Comparison of ENCODE assay signal across 12 cellular contexts in the genomic region with DNA sequence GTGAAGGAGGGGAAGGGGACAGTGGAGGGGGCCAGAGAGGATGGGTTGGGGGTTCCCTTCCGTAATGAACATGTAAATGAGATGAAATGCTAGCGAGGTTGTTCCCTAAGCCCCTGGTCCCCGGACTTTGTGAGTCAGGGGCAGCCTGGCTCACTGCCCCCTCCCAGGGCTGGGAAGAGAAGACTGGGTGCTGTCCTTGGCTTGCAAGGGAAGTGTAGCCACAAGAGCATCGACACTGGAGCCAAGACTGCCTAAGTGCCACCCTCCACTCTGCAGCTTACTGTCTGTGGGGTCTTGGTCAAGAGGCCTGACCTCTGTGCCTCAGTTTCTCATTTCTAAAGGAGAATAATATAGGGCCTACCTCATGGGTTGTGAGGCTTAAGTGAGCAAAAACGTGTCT. TPM values are rescaled to one million over a fixed set of nuclear protein-coding genes. Genes with fewer than 3 reads are reported as not detected.
DNase-seq lines count a peak whose midpoint lies in the region; ATAC-seq, FAIRE-seq and TF ChIP-seq lines count a peak whose summit lies in the region.
"Had no signal": no experiment of that assay in that cellular context is flagged by ENCODE, and none has a peak within 500 bp of the region (broad histone marks: within the 10 kb centered on the region; RNA-seq: fewer than 3 reads in every experiment).

No MANE protein-coding gene starts in this region.

- H2AFZ ChIP-seq in endothelial cell of umbilical vein (ENCODE audit: low read depth, low read length): no peak overlapping the region

- BruUV-seq in endothelial cell of umbilical vein (replicated peaks; lab: Mats Ljungman, UMichigan): TSS peak; percentile 6

- WGBS in urinary bladder: 35% methylated on average over 5 of the region's 5 CpGs

- POLR2A ChIA-PET in endothelial cell of umbilical vein (lab: Charles Lee): no interaction called here
- POLR2A ChIA-PET in naive thymus-derived CD4-positive, alpha-beta T cell (lab: Charles Lee): no interaction called here
- POLR2A ChIA-PET in HEK293T (lab: Yijun Ruan, JAX): no interaction called here

- TF ChIP-seq POLR2A in endothelial cell of umbilical vein (IDR thresholded peaks at IDR 0.05; ENCODE audit: low read depth, low read length): no peak

- intact Hi-C loops in cardiac septum (cut with DNase I): loop anchor here (2.0 to 5.0 kb wide), 2 partner anchors 27 to 167 kb away; a partner anchor contains a TSS
- intact Hi-C loops in endothelial cell of umbilical vein (cut with micrococcal nuclease): loop anchor here (5.0 to 10.0 kb wide), 3 partner anchors 152 to 389 kb away; a partner anchor contains a TSS
- intact Hi-C loops in naive thymus-derived CD4-positive, alpha-beta T cell (cut with micrococcal nuclease): no loop called here

- H3K36me3 ChIP-seq in right atrium auricular region: no peaks in the 10 kb centered on the region
- no peaks in the 10 kb centered on the region for H3K36me3 ChIP-seq in endothelial cell of umbilical vein (ENCODE audit: control insufficient read depth in 2 of 2, extremely low read depth in 1 of 2, insufficient read depth in 2 of 2, low read length in 2 of 2)
- no peaks in the 10 kb centered on the region for H3K36me3 ChIP-seq in naive thymus-derived CD4-positive, alpha-beta T cell (ENCODE audit: control insufficient read depth in 2 of 3, insufficient read depth in 3 of 3, low read length in 3 of 3)
- no peaks in the 10 kb centered on the region for H3K36me3 ChIP-seq in urinary bladder (ENCODE audit: insufficient read depth)

- peak overlapping the region in 8 of 10 donors; percentile 27 to 73 (median 52) for H3K4me3 Mint-ChIP-seq in naive thymus-derived CD4-positive, alpha-beta T cell

- CTCF ChIA-PET in endothelial cell of umbilical vein (lab: Charles Lee): interaction anchor here (1.3 to 8.0 kb wide), 3 partner anchors 16 to 31 kb away, joined by 3 to 312 read pairs (median 20); a partner anchor contains a TSS
- CTCF ChIA-PET in naive thymus-derived CD4-positive, alpha-beta T cell (lab: Charles Lee): no interaction called here
- CTCF ChIA-PET in HEK293T (lab: Yijun Ruan, JAX): interaction anchor here (0.7 to 1.4 kb wide), 5 partner anchors 16 to 205 kb away, joined by 3 to 7 read pairs (median 4); no protein-coding TSS in a partner anchor

- H3K4me1 Mint-ChIP-seq in naive thymus-derived CD4-positive, alpha-beta T cell: peaks cover 18 to 41% (median 25%) of the 10 kb centered on the region in 7 donors

- ATAC-seq in naive thymus-derived CD4-positive, alpha-beta T cell: no peak
- no peak for ATAC-seq in HG03039 (IDR thresholded peaks at IDR 0.05; ENCODE audit: unreplicated experiment)

- TF ChIP-seq CTCF in right atrium auricular region (IDR thresholded peaks at IDR 0.05) (no peak), endothelial cell of umbilical vein (IDR thresholded peaks at IDR 0.05; ENCODE audit: extremely low read depth in 1 of 2, insufficient read depth in 1 of 2, low read depth in 1 of 2, low read length in 2 of 2) (no peak)

- H3K27ac ChIP-seq in right atrium auricular region: peak overlapping the region; percentile 85 to 90
- peak overlapping the region; percentile 95 for H3K27ac ChIP-seq in endothelial cell of umbilical vein (ENCODE audit: insufficient read depth, low read depth, low read length)
- no peak overlapping the region for H3K27ac ChIP-seq in naive thymus-derived CD4-positive, alpha-beta T cell (ENCODE audit: low read depth, low read length)
- peak overlapping the region; percentile 65 for H3K27ac ChIP-seq in urinary bladder (ENCODE audit: low read depth)

- H3K27me3 ChIP-seq in right atrium auricular region (no peaks in the 10 kb centered on the region), endothelial cell of umbilical vein (ENCODE audit: control insufficient read depth in 2 of 2, insufficient read depth in 2 of 2, low read length in 2 of 2) (no peaks in the 10 kb centered on the region)
- H3K27me3 ChIP-seq in naive thymus-derived CD4-positive, alpha-beta T cell (ENCODE audit: control insufficient read depth in 2 of 2, insufficient read depth in 2 of 2, low read length in 2 of 2): peaks cover 8 to 11% of the 10 kb centered on the region in 2 donors

- peak overlapping the region; percentile 96 for H3K4me2 ChIP-seq in endothelial cell of umbilical vein (ENCODE audit: insufficient read depth, low read length)

- dilution Hi-C loops in endothelial cell of umbilical vein (cut with MboI; ENCODE audit: extremely low pct_ligation_motif_present, low sequenced_read_pairs): no loop called here

- peaks cover 51% of the 10 kb centered on the region for H3K79me2 ChIP-seq in endothelial cell of umbilical vein (ENCODE audit: control insufficient read depth, insufficient read depth, low read length)

- H3K4me3 ChIP-seq in right atrium auricular region (peak overlapping the region; percentile 51 to 59), endothelial cell of umbilical vein (replicated peaks in 1 of 3; ENCODE audit: insufficient read depth in 1 of 3, low read depth in 1 of 3, low read length in 3 of 3) (peak overlapping the region; percentile 85 to 92 (median 90)), urinary bladder (ENCODE audit: low read depth, low read length) (peak overlapping the region; percentile 43)
- no peak overlapping the region for H3K4me3 ChIP-seq in naive thymus-derived CD4-positive, alpha-beta T cell (ENCODE audit: low read length)

- peak overlapping the region in 1 of 9 donors; percentile 25 for H3K27ac Mint-ChIP-seq in naive thymus-derived CD4-positive, alpha-beta T cell

- H3K9me3 ChIP-seq in right atrium auricular region (no peaks in the 10 kb centered on the region), endothelial cell of umbilical vein (replicated peaks; ENCODE audit: control insufficient read depth, insufficient read depth, low read length) (no peaks in the 10 kb centered on the region)
- H3K9me3 ChIP-seq in naive thymus-derived CD4-positive, alpha-beta T cell (ENCODE audit: control insufficient read depth in 2 of 3, low read length in 3 of 3): no peaks in the 10 kb centered on the region

- H3K4me1 ChIP-seq in right atrium auricular region (peaks cover 0 to 63% of the 10 kb centered on the region in 2 donors), endothelial cell of umbilical vein (ENCODE audit: control insufficient read depth, extremely low read depth, insufficient read depth, low read length) (peaks cover 44% of the 10 kb centered on the region), urinary bladder (ENCODE audit: insufficient read depth) (peaks cover 3% of the 10 kb centered on the region)
- peaks cover 0 to 8% of the 10 kb centered on the region in 2 donors for H3K4me1 ChIP-seq in naive thymus-derived CD4-positive, alpha-beta T cell (ENCODE audit: control insufficient read depth in 2 of 2, insufficient read depth in 2 of 2, low read length in 2 of 2)

- H3K9ac ChIP-seq in endothelial cell of umbilical vein (replicated peaks; ENCODE audit: extremely low read depth, insufficient read depth, low read length): peak overlapping the region; percentile 84

- H4K20me1 ChIP-seq in endothelial cell of umbilical vein (replicated peaks; ENCODE audit: control insufficient read depth, extremely low read depth, insufficient read depth, low read length): no peaks in the 10 kb centered on the region

- no peaks in the 10 kb centered on the region for H3K9me3 Mint-ChIP-seq in naive thymus-derived CD4-positive, alpha-beta T cell

- no peaks in the 10 kb centered on the region for H3K36me3 Mint-ChIP-seq in naive thymus-derived CD4-positive, alpha-beta T cell

- peak; percentile 53 for FAIRE-seq in endothelial cell of umbilical vein (lab: Jason Lieb, UNC)

- DNase-seq in right atrium auricular region (ENCODE audit: low spot score) (no peak), cardiac septum (ENCODE audit: low spot score) (no peak), endothelial cell of umbilical vein (ENCODE audit: low read depth, low spot score) (peak; percentile 37), HEK293T (ENCODE audit: extremely low spot score) (no peak), ureter (ENCODE audit: low spot score) (no peak)
- no peak for DNase-seq in naive thymus-derived CD4-positive, alpha-beta T cell
- DNase-seq: AML-193, hippocampal formation, NCI-H1092 treated with DMSO at 0.1 percent for 48 hours had no signal

- no peaks in the 10 kb centered on the region for H3K9me1 ChIP-seq in endothelial cell of umbilical vein (replicated peaks; ENCODE audit: control insufficient read depth, extremely low read depth, insufficient read depth, low read length)

- peaks cover 28 to 58% (median 38%) of the 10 kb centered on the region in 5 donors for H3K27me3 Mint-ChIP-seq in naive thymus-derived CD4-positive, alpha-beta T cell

RNA-seq across cellular contexts. Expression of a gene that starts 0.5 kb away (rescaled TPM):
- total RNA-seq in right atrium auricular region (10 to 100 TPM in 1 of 2 donors, 1 to 10 TPM in 1; 7.9 to 12.5 TPM), cardiac septum (5.6 TPM), endothelial cell of umbilical vein (88.7 and 90.7 TPM in 2 replicates), urinary bladder (9.3 TPM), ureter (10.0 TPM)
- polyA plus RNA-seq in endothelial cell of umbilical vein (101 and 106 TPM in 2 replicates), urinary bladder (13.1 TPM)
- polyA plus RNA-seq in endothelial cell of umbilical vein (2011; cell fraction: cytosol; rRNA removed): 63.4 and 71.9 TPM in 2 replicates
- polyA plus RNA-seq in endothelial cell of umbilical vein (2011; cell fraction: nucleus; rRNA removed): 345 and 371 TPM in 2 replicates
- 59.2 and 68.7 TPM in 2 replicates for polyA plus RNA-seq in endothelial cell of umbilical vein (2012)
- 61.8 and 69.8 TPM in 2 replicates for polyA minus RNA-seq in endothelial cell of umbilical vein
- 0.31 TPM for polyA minus RNA-seq in endothelial cell of umbilical vein (2011; cell fraction: cytosol; rRNA and poly(A)+ RNA removed)
- polyA minus RNA-seq in endothelial cell of umbilical vein (2011; cell fraction: nucleus; rRNA and poly(A)+ RNA removed): 62.5 and 69.6 TPM in 2 replicates
- under 1 TPM; 0.19 to 0.88 (median 0.30) TPM for total RNA-seq in naive thymus-derived CD4-positive, alpha-beta T cell
- polyA plus RNA-seq in naive thymus-derived CD4-positive, alpha-beta T cell: 1 to 10 TPM in 1 of 2 donors, under 1 TPM in 1; 0.82 to 1.2 TPM

RNA-seq across cellular contexts. Expression of a gene that starts 26.4 kb away (rescaled TPM):
- total RNA-seq in right atrium auricular region (not detected), cardiac septum (not detected), endothelial cell of umbilical vein (0.66 and 1.2 TPM in 2 replicates), urinary bladder (0.16 TPM), ureter (not detected)
- polyA plus RNA-seq in endothelial cell of umbilical vein (0.33 and 0.35 TPM in 2 replicates), urinary bladder (not detected)
- 0.06 and 0.13 TPM in 2 replicates for polyA plus RNA-seq in endothelial cell of umbilical vein (2011; cell fraction: cytosol; rRNA removed)
- 2.0 and 2.6 TPM in 2 replicates for polyA plus RNA-seq in endothelial cell of umbilical vein (2011; cell fraction: nucleus; rRNA removed)
- polyA plus RNA-seq in endothelial cell of umbilical vein (2012): 0.46 and 0.51 TPM in 2 replicates
- polyA minus RNA-seq in endothelial cell of umbilical vein: 0.28 and 0.36 TPM in 2 replicates
- polyA minus RNA-seq in endothelial cell of umbilical vein (2011; cell fraction: cytosol; rRNA and poly(A)+ RNA removed): not detected
- 0.63 TPM in 1 of 2 replicates, not detected in the other for polyA minus RNA-seq in endothelial cell of umbilical vein (2011; cell fraction: nucleus; rRNA and poly(A)+ RNA removed)
- not detected for total RNA-seq in naive thymus-derived CD4-positive, alpha-beta T cell
- polyA plus RNA-seq in naive thymus-derived CD4-positive, alpha-beta T cell: not detected
- total RNA-seq: posterior vena cava had no signal

RNA-seq across cellular contexts. Expression of a gene that starts 33.3 kb away (rescaled TPM):
- total RNA-seq in right atrium auricular region (1 to 10 TPM in 1 of 2 donors, under 1 TPM in 1; 0.43 to 1.7 TPM), cardiac septum (1.4 TPM), endothelial cell of umbilical vein (not detected in 2 replicates), urinary bladder (0.37 TPM), ureter (1.7 TPM)
- polyA plus RNA-seq in endothelial cell of umbilical vein (0.07 TPM in 1 of 2 replicates, not detected in the other), urinary bladder (1.0 TPM)
- 0.03 TPM in 1 of 2 replicates, not detected in the other for polyA plus RNA-seq in endothelial cell of umbilical vein (2011; cell fraction: cytosol; rRNA removed)
- 0.07 and 0.11 TPM in 2 replicates for polyA plus RNA-seq in endothelial cell of umbilical vein (2011; cell fraction: nucleus; rRNA removed)
- polyA plus RNA-seq in endothelial cell of umbilical vein (2012): not detected in 2 replicates
- 0.34 TPM in 1 of 2 replicates, not detected in the other for polyA minus RNA-seq in endothelial cell of umbilical vein
- not detected for polyA minus RNA-seq in endothelial cell of umbilical vein (2011; cell fraction: cytosol; rRNA and poly(A)+ RNA removed)
- not detected in 2 replicates for polyA minus RNA-seq in endothelial cell of umbilical vein (2011; cell fraction: nucleus; rRNA and poly(A)+ RNA removed)
- 10 to 100 TPM in 1 of 5 experiments, 1 to 10 TPM in 2, not detected in 2; 3.2 to 17.3 (median 3.3) TPM for total RNA-seq in naive thymus-derived CD4-positive, alpha-beta T cell
- polyA plus RNA-seq in naive thymus-derived CD4-positive, alpha-beta T cell: under 1 TPM in 1 of 2 donors, not detected in 1; 0.09 TPM

RNA-seq across cellular contexts. Expression of a gene that starts 35.1 kb away (rescaled TPM):
- not detected for total RNA-seq in right atrium auricular region
- 0.24 TPM for total RNA-seq in cardiac septum
- total RNA-seq in endothelial cell of umbilical vein: not detected in 2 replicates
- not detected in 2 replicates for polyA plus RNA-seq in endothelial cell of umbilical vein
- polyA plus RNA-seq in endothelial cell of umbilical vein (2011; cell fraction: cytosol; rRNA removed): not detected in 2 replicates
- not detected in 2 replicates for polyA plus RNA-seq in endothelial cell of umbilical vein (2011; cell fraction: nucleus; rRNA removed)
- not detected in 2 replicates for polyA plus RNA-seq in endothelial cell of umbilical vein (2012)
- polyA minus RNA-seq in endothelial cell of umbilical vein: not detected in 2 replicates
- not detected for polyA minus RNA-seq in endothelial cell of umbilical vein (2011; cell fraction: cytosol; rRNA and poly(A)+ RNA removed)
- polyA minus RNA-seq in endothelial cell of umbilical vein (2011; cell fraction: nucleus; rRNA and poly(A)+ RNA removed): not detected in 2 replicates
- total RNA-seq in naive thymus-derived CD4-positive, alpha-beta T cell: under 1 TPM in 1 of 5 experiments, not detected in 4; 0.63 TPM
- polyA plus RNA-seq in naive thymus-derived CD4-positive, alpha-beta T cell: not detected
- total RNA-seq in urinary bladder: 0.11 TPM
- polyA plus RNA-seq in urinary bladder: 0.04 TPM
- total RNA-seq in ureter: 0.13 TPM

Comparison
In these comparisons a context has a peak if more than half of its experiments do, and no peak if none do; other contexts are left out.
1. intact Hi-C loops: an anchor here in cardiac septum (2.0 to 5.0 kb wide) and endothelial cell of umbilical vein (5.0 to 10.0 kb wide); none called in naive thymus-derived CD4-positive, alpha-beta T cell.